20 cellular contexts compared by ENCODE assay signal in genomic region chr7:36760856-36761762, GRCh38. TPM values are rescaled to one million over a fixed set of nuclear protein-coding genes. Genes with fewer than 3 reads are reported as not detected.
DNase-seq lines count a peak whose midpoint lies in the region; ATAC-seq, FAIRE-seq and TF ChIP-seq lines count a peak whose summit lies in the region.
"Had no signal": no experiment of that assay in that cellular context is flagged by ENCODE, and none has a peak within 500 bp of the region (broad histone marks: within the 10 kb centered on the region; RNA-seq: fewer than 3 reads in every experiment).

No MANE protein-coding gene starts in this region.

- no peaks in the 10 kb centered on the region for H3K27me3 Mint-ChIP-seq in CD8-positive, alpha-beta T cell (ENCODE audit: low read depth)
- no peaks in the 10 kb centered on the region for H3K27me3 Mint-ChIP-seq in activated CD4-positive, alpha-beta T cell treated with anti-CD3 and anti-CD28 coated beads, Interleukin-2, amount 10 ng/mL, durations not matched to agents 7 days and 5 days

- CTCF ChIA-PET in CD8-positive, alpha-beta T cell (lab: Charles Lee) = interaction anchor here (0.6 to 1.5 kb wide), 2 partner anchors 12 to 90 kb away, joined by 3 to 5 read pairs; no protein-coding TSS in a partner anchor
- CTCF ChIA-PET in activated CD4-positive, alpha-beta T cell treated with anti-CD3 and anti-CD28 coated beads, Interleukin-2, amount 10 ng/mL, durations not matched to agents 7 days and 5 days (lab: Charles Lee) = interaction anchor here (1.1 to 1.4 kb wide), 3 partner anchors 12 to 292 kb away, joined by 3 read pairs; no protein-coding TSS in a partner anchor

- no peaks in the 10 kb centered on the region for H3K27me3 ChIP-seq in keratinocyte (ENCODE audit: control insufficient read depth, extremely low read depth, insufficient read depth, low read length)
- no peaks in the 10 kb centered on the region for H3K27me3 ChIP-seq in CD8-positive, alpha-beta T cell (ENCODE audit: insufficient read depth, low read length)
- H3K27me3 ChIP-seq in prostate gland (replicated peaks; ENCODE audit: insufficient read depth) = no peaks in the 10 kb centered on the region
- H3K27me3 ChIP-seq: BLaER1 treated with 17β-estradiol and CSF1 and Interleukin-3, amounts not matched to agents 10 nM and 100 nM; MG63; SJSA1 had no signal

- no peaks in the 10 kb centered on the region for H3K9me1 ChIP-seq in keratinocyte (ENCODE audit: control insufficient read depth, extremely low read depth, insufficient read depth, low read length)

- no peak overlapping the region for H2AFZ ChIP-seq in keratinocyte (ENCODE audit: control insufficient read depth, low read length)
- H2AFZ ChIP-seq: GM23248 had no signal

- no peaks in the 10 kb centered on the region for H3K36me3 Mint-ChIP-seq in CD8-positive, alpha-beta T cell
- no peaks in the 10 kb centered on the region for H3K36me3 Mint-ChIP-seq in activated CD4-positive, alpha-beta T cell treated with anti-CD3 and anti-CD28 coated beads, Interleukin-2, amount 10 ng/mL, durations not matched to agents 7 days and 5 days (ENCODE audit: low read depth)

- no peak overlapping the region for H3K4me2 ChIP-seq in keratinocyte (ENCODE audit: control insufficient read depth, extremely low read depth, insufficient read depth, low read depth, low read length)
- H3K4me2 ChIP-seq: BLaER1 treated with 17β-estradiol and CSF1 and Interleukin-3, amounts not matched to agents 10 nM and 100 nM; KMS-11 had no signal

- H3K36me3 ChIP-seq in keratinocyte (ENCODE audit: control insufficient read depth in 2 of 2, extremely low read depth in 1 of 2, insufficient read depth in 2 of 2, low read length in 2 of 2) (no peaks in the 10 kb centered on the region), mucosa of descending colon (ENCODE audit: low read depth) (no peaks in the 10 kb centered on the region), prostate gland (no peaks in the 10 kb centered on the region)
- no peaks in the 10 kb centered on the region for H3K36me3 ChIP-seq in CD8-positive, alpha-beta T cell (ENCODE audit: insufficient read depth, low read length)
- H3K36me3 ChIP-seq: BLaER1 treated with 17β-estradiol and CSF1 and Interleukin-3, amounts not matched to agents 10 nM and 100 nM; MG63; SJSA1 had no signal

- POLR2A ChIA-PET in CD8-positive, alpha-beta T cell (lab: Charles Lee) = interaction anchor here (0.6 kb wide), 1 partner anchor 228 kb away, joined by 3 read pairs; no protein-coding TSS in a partner anchor
- POLR2A ChIA-PET in activated CD4-positive, alpha-beta T cell treated with anti-CD3 and anti-CD28 coated beads, Interleukin-2, amount 10 ng/mL, durations not matched to agents 7 days and 5 days (lab: Charles Lee) = no interaction called here

- no peaks in the 10 kb centered on the region for H4K20me1 ChIP-seq in keratinocyte (ENCODE audit: control insufficient read depth, extremely low read depth, insufficient read depth, low read length)
- H4K20me1 ChIP-seq: BLaER1 treated with 17β-estradiol and CSF1 and Interleukin-3, amounts not matched to agents 10 nM and 100 nM had no signal

- ATAC-seq in mucosa of descending colon (peak; percentile 85), sciatic nerve (no peak)
- no peak for ATAC-seq in CD8-positive, alpha-beta T cell

- H3K4me3 Mint-ChIP-seq in CD8-positive, alpha-beta T cell = no peak overlapping the region
- no peak overlapping the region for H3K4me3 Mint-ChIP-seq in activated CD4-positive, alpha-beta T cell treated with anti-CD3 and anti-CD28 coated beads, Interleukin-2, amount 10 ng/mL, durations not matched to agents 7 days and 5 days

- DNase-seq in DMS53 (lab: John Stamatoyannopoulos, UW) = peak; percentile 72
- peak; percentile 86 for DNase-seq in LoVo (ENCODE audit: low spot score)
- DNase-seq in keratinocyte (ENCODE audit: low read depth, low spot score) = no peak
- DNase-seq in mucosa of descending colon = no peak
- DNase-seq in CD8-positive, alpha-beta T cell = no peak
- no peak for DNase-seq in sciatic nerve (ENCODE audit: low spot score)
- DNase-seq in prostate gland (ENCODE audit: low spot score) = no peak
- no peak for DNase-seq in activated CD4-positive, alpha-beta T cell treated with anti-CD3 and anti-CD28 coated beads, Interleukin-2, amount 10 ng/mL, durations not matched to agents 7 days and 5 days
- DNase-seq: DMS 273 treated with DMSO at 0.1 percent for 48 hours, GDM1, GM23248, MG63, NCI-H1048, NCI-H1436, NCI-H2029, NCI-H345, NCI-H524 treated with DMSO at 0.1 percent for 48 hours had no signal

- H3K27ac Mint-ChIP-seq in CD8-positive, alpha-beta T cell = no peak overlapping the region
- H3K27ac Mint-ChIP-seq in activated CD4-positive, alpha-beta T cell treated with anti-CD3 and anti-CD28 coated beads, Interleukin-2, amount 10 ng/mL, durations not matched to agents 7 days and 5 days = no peak overlapping the region

- H3K9me3 Mint-ChIP-seq in CD8-positive, alpha-beta T cell = no peaks in the 10 kb centered on the region
- H3K9me3 Mint-ChIP-seq in activated CD4-positive, alpha-beta T cell treated with anti-CD3 and anti-CD28 coated beads, Interleukin-2, amount 10 ng/mL, durations not matched to agents 7 days and 5 days = peaks cover 3% of the 10 kb centered on the region

- TF ChIP-seq CTCF in keratinocyte (optimal IDR thresholded peaks at IDR 0.05 in 1 of 3, IDR thresholded peaks at IDR 0.05 in 1 of 3, conservative IDR thresholded peaks at IDR 0.05 in 1 of 3; ENCODE audit: extremely low read depth in 1 of 3, insufficient read depth in 2 of 3, low read length in 3 of 3) = no peak
- no peak for TF ChIP-seq CTCF in mucosa of descending colon (IDR thresholded peaks at IDR 0.05)
- no peak for TF ChIP-seq CTCF in CD8-positive, alpha-beta T cell (IDR thresholded peaks at IDR 0.05)
- TF ChIP-seq CTCF in prostate gland (IDR thresholded peaks at IDR 0.05) = no peak

- 91% methylated on average over 7 of the region's 7 CpGs for WGBS in prostate gland

- peaks cover 34% of the 10 kb centered on the region for H3K4me1 Mint-ChIP-seq in CD8-positive, alpha-beta T cell (ENCODE audit: low read depth)
- H3K4me1 Mint-ChIP-seq in activated CD4-positive, alpha-beta T cell treated with anti-CD3 and anti-CD28 coated beads, Interleukin-2, amount 10 ng/mL, durations not matched to agents 7 days and 5 days = peaks cover 19% of the 10 kb centered on the region

- H3K9me3 ChIP-seq in keratinocyte (ENCODE audit: control insufficient read depth, low read depth, low read length) (no peaks in the 10 kb centered on the region), mucosa of descending colon (no peaks in the 10 kb centered on the region), prostate gland (no peaks in the 10 kb centered on the region)
- no peaks in the 10 kb centered on the region for H3K9me3 ChIP-seq in CD8-positive, alpha-beta T cell (ENCODE audit: low read length)
- H3K9me3 ChIP-seq: MG63, SJSA1 had no signal

- no peaks in the 10 kb centered on the region for H3K4me1 ChIP-seq in keratinocyte (ENCODE audit: control insufficient read depth, extremely low read depth, insufficient read depth, low read length)
- H3K4me1 ChIP-seq in mucosa of descending colon (ENCODE audit: low read depth) = peaks cover 6% of the 10 kb centered on the region
- peaks cover 14% of the 10 kb centered on the region for H3K4me1 ChIP-seq in CD8-positive, alpha-beta T cell (ENCODE audit: insufficient read depth, low read length)
- H3K4me1 ChIP-seq in prostate gland (replicated peaks) = no peaks in the 10 kb centered on the region
- H3K4me1 ChIP-seq: SJSA1 had no signal

- H3K79me2 ChIP-seq in keratinocyte (ENCODE audit: control insufficient read depth, insufficient read depth, low read length) = no peaks in the 10 kb centered on the region

- dilution Hi-C loops in keratinocyte (cut with MboI; ENCODE audit: extremely low pct_ligation_motif_present, low sequenced_read_pairs) = no loop called here

- H3K4me3 ChIP-seq in keratinocyte (ENCODE audit: control insufficient read depth in 2 of 3, extremely low read depth in 1 of 3, insufficient read depth in 2 of 3, low read depth in 1 of 3, low read length in 3 of 3) (no peak overlapping the region), mucosa of descending colon (no peak overlapping the region), prostate gland (no peak overlapping the region)
- no peak overlapping the region for H3K4me3 ChIP-seq in CD8-positive, alpha-beta T cell (ENCODE audit: low read depth, low read length)
- H3K4me3 ChIP-seq: BLaER1 treated with 17β-estradiol and CSF1 and Interleukin-3, amounts not matched to agents 10 nM and 100 nM; GM23248; MG63; SJSA1 had no signal

- no peak overlapping the region for H3K9ac ChIP-seq in keratinocyte (ENCODE audit: control insufficient read depth, extremely low read depth, insufficient read depth, low read length)
- H3K9ac ChIP-seq: BLaER1 treated with 17β-estradiol and CSF1 and Interleukin-3, amounts not matched to agents 10 nM and 100 nM; GM23248; KMS-11 had no signal

- H3K27ac ChIP-seq in keratinocyte (ENCODE audit: control insufficient read depth, insufficient read depth, low read length) (no peak overlapping the region), prostate gland (no peak overlapping the region)
- no peak overlapping the region for H3K27ac ChIP-seq in CD8-positive, alpha-beta T cell (ENCODE audit: low read depth, low read length)
- H3K27ac ChIP-seq: BLaER1 treated with 17β-estradiol and CSF1 and Interleukin-3, amounts not matched to agents 10 nM and 100 nM; GM23248; KMS-11; SJSA1 had no signal

- peak; percentile 55 for FAIRE-seq in keratinocyte (lab: Jason Lieb, UNC)

- intact Hi-C loops in mucosa of descending colon (cut with DNase I, micrococcal nuclease) (no loop called here), sciatic nerve (cut with DNase I) (no loop called here), prostate gland (cut with DNase I) (no loop called here)
- intact Hi-C loops in CD8-positive, alpha-beta T cell (cut with DNase I, micrococcal nuclease) = no loop called here

- no peak for TF ChIP-seq POLR2A in prostate gland (IDR thresholded peaks at IDR 0.05)

RNA-seq across cellular contexts. Expression of gene AOAH, which starts 36.8 kb away (rescaled TPM):
- polyA plus RNA-seq in keratinocyte = 0.43 to 0.54 TPM (median 0.45 TPM) in 3 replicates
- not detected for polyA plus RNA-seq in keratinocyte (2011; ENCODE audit: low read depth)
- 0.43 and 0.92 TPM in 2 replicates for polyA plus RNA-seq in keratinocyte (2011; cell fraction: cytosol; rRNA removed)
- 0.92 and 2.0 TPM in 2 replicates for polyA plus RNA-seq in keratinocyte (2011; cell fraction: nucleus; rRNA removed)
- polyA plus RNA-seq in keratinocyte (2012; ENCODE audit: low replicate concordance) = 0.25 TPM in 1 of 2 replicates, not detected in the other
- 0.61 to 1.0 TPM in 2 of 3 replicates, not detected in the other for polyA minus RNA-seq in keratinocyte
- polyA minus RNA-seq in keratinocyte (2011; cell fraction: cytosol; rRNA and poly(A)+ RNA removed) = not detected
- polyA minus RNA-seq in keratinocyte (2011; cell fraction: nucleus; rRNA and poly(A)+ RNA removed) = 0.42 and 0.62 TPM in 2 replicates
- total RNA-seq in mucosa of descending colon (10 to 100 TPM; 15.7 to 36.1 (median 28.8) TPM), sciatic nerve (20.6 TPM), prostate gland (1 to 10 TPM; 4.1 to 4.8 TPM)
- 10 to 100 TPM; 30.8 to 35.2 TPM for total RNA-seq in CD8-positive, alpha-beta T cell
- 10 to 100 TPM; 13.3 to 14.4 TPM for total RNA-seq in activated CD4-positive, alpha-beta T cell treated with anti-CD3 and anti-CD28 coated beads, Interleukin-2, amount 10 ng/mL, durations not matched to agents 7 days and 5 days
- total RNA-seq: GM23248 had no signal
- polyA plus RNA-seq: GM23248 had no signal

Comparison
In these comparisons a context has a peak if more than half of its experiments do, and no peak if none do; other contexts are left out.
1. DNase-seq: peak in DMS53 (single experiment) and LoVo (single experiment); none in keratinocyte (single experiment), mucosa of descending colon (0 of 3), CD8-positive, alpha-beta T cell (0 of 7), sciatic nerve (single experiment), prostate gland (single experiment) and activated CD4-positive, alpha-beta T cell treated with anti-CD3 and anti-CD28 coated beads, Interleukin-2, amount 10 ng/mL, durations not matched to agents 7 days and 5 days (single experiment).